ENCODE assay signal across 8 cellular contexts in genomic region chr10:114043532-114044250, GRCh38. TPM values are rescaled to one million over a fixed set of nuclear protein-coding genes. Genes with fewer than 3 reads are reported as not detected.
DNase-seq lines count a peak whose midpoint lies in the region; ATAC-seq and TF ChIP-seq lines count a peak whose summit lies in the region.

Gene ADRB1 (plus strand): TSS chr10:114043866. CDS start chr10:114044133, 267 bp downstream.

- peaks cover 23% of the 10 kb centered on the region for H3K27me3 ChIP-seq in lower lobe of right lung (ENCODE audit: low read depth)

- no peaks in the 10 kb centered on the region for H3K36me3 ChIP-seq in lower lobe of right lung

- peaks cover 8 to 14% of the 10 kb centered on the region in 2 donors for H3K36me3 Mint-ChIP-seq in stimulated activated naive B cell treated with anti-CD40 and anti-IgM and Interleukin-4, amounts not matched to agents 10 μg/mL and 1 μg/mL and 100 μg/mL, for 72 hours

- H3K9me3 Mint-ChIP-seq in stimulated activated naive B cell treated with anti-CD40 and anti-IgM and Interleukin-4, amounts not matched to agents 10 μg/mL and 1 μg/mL and 100 μg/mL, for 72 hours, result peaks cover 0 to 2% of the 10 kb centered on the region in 2 donors

- peak within 1 kb of the TSS; percentile 55 for H3K4me3 ChIP-seq in lower lobe of right lung

- peaks cover 7% of the 10 kb centered on the region for H3K4me1 ChIP-seq in lower lobe of right lung

- peaks cover 14 to 42% of the 10 kb centered on the region in 2 donors for H3K4me1 Mint-ChIP-seq in stimulated activated naive B cell treated with anti-CD40 and anti-IgM and Interleukin-4, amounts not matched to agents 10 μg/mL and 1 μg/mL and 100 μg/mL, for 72 hours

- peak within 1 kb of the TSS; percentile 70 for H3K27ac Mint-ChIP-seq in stimulated activated naive B cell treated with anti-CD40 and anti-IgM and Interleukin-4, amounts not matched to agents 10 μg/mL and 1 μg/mL and 100 μg/mL, for 72 hours

- peaks cover 37 to 55% of the 10 kb centered on the region in 2 donors for H3K27me3 Mint-ChIP-seq in stimulated activated naive B cell treated with anti-CD40 and anti-IgM and Interleukin-4, amounts not matched to agents 10 μg/mL and 1 μg/mL and 100 μg/mL, for 72 hours

- intact Hi-C loops in lower lobe of right lung (cut with DNase I), result no loop called here

- no peaks in the 10 kb centered on the region for H3K9me3 ChIP-seq in lower lobe of right lung

- DNase-seq in DMS114 treated with DMSO at 0.1 percent for 48 hours (lab: John Stamatoyannopoulos, UW; ENCODE audit: unreplicated experiment) (peak; percentile 44), NCI-H1092 (lab: John Stamatoyannopoulos, UW) (peak; percentile 40), UCSD-AML1 (lab: John Stamatoyannopoulos, UW; ENCODE audit: unreplicated experiment) (peak; percentile 91), ecto neural progenitor cell (ENCODE audit: low spot score) (peak; percentile 82), lower lobe of right lung (peak; percentile 93), OCI-M2 (lab: John Stamatoyannopoulos, UW; ENCODE audit: unreplicated experiment) (no peak)
- peak; percentile 33 for DNase-seq in stimulated activated naive B cell treated with anti-CD40 and anti-IgM and Interleukin-4, amounts not matched to agents 10 μg/mL and 1 μg/mL and 100 μg/mL, for 72 hours

- peak within 1 kb of the TSS; percentile 86 to 92 for H3K4me3 Mint-ChIP-seq in stimulated activated naive B cell treated with anti-CD40 and anti-IgM and Interleukin-4, amounts not matched to agents 10 μg/mL and 1 μg/mL and 100 μg/mL, for 72 hours

- ATAC-seq in GM21576 (IDR thresholded peaks at IDR 0.05; ENCODE audit: unreplicated experiment) (peak; percentile 45), lower lobe of right lung (peak; percentile 95 to 97)
- peak; percentile 73 to 84 for ATAC-seq in stimulated activated naive B cell treated with anti-CD40 and anti-IgM and Interleukin-4, amounts not matched to agents 10 μg/mL and 1 μg/mL and 100 μg/mL, for 72 hours (replicated peaks)

- no peak for TF ChIP-seq CTCF in lower lobe of right lung (IDR thresholded peaks at IDR 0.05)

- H3K27ac ChIP-seq in lower lobe of right lung, result peak within 1 kb of the TSS; percentile 83

RNA-seq across cellular contexts. Expression of gene ADRB1, which starts in this region (rescaled TPM):
- total RNA-seq in lower lobe of right lung, result 35.6 TPM

Comparison
In these comparisons a context has a peak if more than half of its experiments do, and no peak if none do; other contexts are left out.
1. ATAC-seq: peak in every context shown above with its lines; median percentile 96 in lower lobe of right lung; 78 in stimulated activated naive B cell treated with anti-CD40 and anti-IgM and Interleukin-4, amounts not matched to agents 10 μg/mL and 1 μg/mL and 100 μg/mL, for 72 hours; 45 in GM21576.